20 cellular contexts compared by ENCODE assay signal in the genomic region with DNA sequence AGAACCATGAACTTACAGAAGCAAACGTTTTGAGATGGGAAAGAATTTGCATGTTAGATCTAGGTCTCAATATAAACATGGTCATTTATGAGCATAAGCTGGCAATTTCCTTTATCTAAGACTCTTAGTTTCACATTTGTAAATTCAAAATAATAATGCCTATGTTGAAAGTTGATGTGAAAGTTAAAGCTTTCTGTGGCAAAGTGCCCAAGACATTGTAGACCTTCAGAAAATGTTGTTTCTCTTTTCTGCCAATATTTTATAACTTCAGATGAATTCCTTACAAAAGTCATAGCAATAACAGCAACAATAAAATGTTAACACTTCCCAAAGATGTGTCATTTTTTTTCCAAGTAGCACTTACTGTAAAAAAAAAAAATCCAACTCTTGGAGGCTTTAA.
DNase-seq lines count a peak whose midpoint lies in the region; ATAC-seq, FAIRE-seq and TF ChIP-seq lines count a peak whose summit lies in the region.
"Had no signal": no experiment of that assay in that cellular context is flagged by ENCODE, and none has a peak within 500 bp of the region (broad histone marks: within the 10 kb centered on the region; RNA-seq: fewer than 3 reads in every experiment).

No MANE protein-coding gene starts in this region.

- no peak overlapping the region for H3K27ac Mint-ChIP-seq in CD14-positive monocyte

- in situ Hi-C loops in astrocyte of the spinal cord (cut with HindIII; ENCODE audit: low sequenced_read_pairs): no loop called here

- WGBS in pancreas, 2 donors: 20 to 25% methylated on average over 1 of the region's 1 CpG

- H3K9me3 ChIP-seq in osteoblast (ENCODE audit: low read depth, low read length) (no peaks in the 10 kb centered on the region), pancreas (no peaks in the 10 kb centered on the region)
- H3K9me3 ChIP-seq: A549 had no signal

- H3K4me1 ChIP-seq in osteoblast (ENCODE audit: insufficient read depth, low read length) (peaks cover 13% of the 10 kb centered on the region), pancreas (no peaks in the 10 kb centered on the region)
- H3K4me1 ChIP-seq: A549; BLaER1 treated with 17β-estradiol and CSF1 and Interleukin-3, amounts not matched to agents 10 nM and 100 nM had no signal

- H3K79me2 ChIP-seq in osteoblast (ENCODE audit: insufficient read depth, low read length): no peaks in the 10 kb centered on the region

- H3K36me3 Mint-ChIP-seq in CD14-positive monocyte: no peaks in the 10 kb centered on the region

- no peak for TF ChIP-seq CTCF in astrocyte of the spinal cord (IDR thresholded peaks at IDR 0.05; ENCODE audit: low read depth, low read length)
- TF ChIP-seq CTCF in osteoblast (IDR thresholded peaks at IDR 0.05; ENCODE audit: extremely low read depth, low read depth, low read length): no peak
- no peak for TF ChIP-seq CTCF in CD14-positive monocyte (IDR thresholded peaks at IDR 0.05)
- no peak for TF ChIP-seq CTCF in pancreas (IDR thresholded peaks at IDR 0.05)

- peak overlapping the region; percentile 71 for H3K27ac ChIP-seq in osteoblast (ENCODE audit: low read depth, low read length)
- H3K27ac ChIP-seq in pancreas: no peak overlapping the region
- H3K27ac ChIP-seq: A549; BLaER1 treated with 17β-estradiol and CSF1 and Interleukin-3, amounts not matched to agents 10 nM and 100 nM; PC-9 had no signal

- H4K20me1 ChIP-seq in osteoblast (ENCODE audit: insufficient read depth, low read length): no peaks in the 10 kb centered on the region
- H4K20me1 ChIP-seq: BLaER1 treated with 17β-estradiol and CSF1 and Interleukin-3, amounts not matched to agents 10 nM and 100 nM had no signal

- H3K27me3 ChIP-seq in osteoblast (ENCODE audit: insufficient read depth, low read length): no peaks in the 10 kb centered on the region
- H3K27me3 ChIP-seq in pancreas: no peaks in the 10 kb centered on the region
- H3K27me3 ChIP-seq: BLaER1 treated with 17β-estradiol and CSF1 and Interleukin-3, amounts not matched to agents 10 nM and 100 nM had no signal

- FAIRE-seq in urothelium cell line (lab: Jason Lieb, UNC) (no peak), pancreas (lab: Jason Lieb, UNC) (no peak)
- FAIRE-seq: A549, GM12891, H1 had no signal

- ATAC-seq in pancreas (no peak), HG03460 (IDR thresholded peaks at IDR 0.05; ENCODE audit: unreplicated experiment) (no peak)
- ATAC-seq: A549 had no signal

- H3K36me3 ChIP-seq in osteoblast (ENCODE audit: insufficient read depth, low read length): no peaks in the 10 kb centered on the region
- no peaks in the 10 kb centered on the region for H3K36me3 ChIP-seq in pancreas
- H3K36me3 ChIP-seq: BLaER1 treated with 17β-estradiol and CSF1 and Interleukin-3, amounts not matched to agents 10 nM and 100 nM had no signal

- H3K4me2 ChIP-seq in osteoblast (ENCODE audit: insufficient read depth, low read length): no peak overlapping the region
- H3K4me2 ChIP-seq: A549; BLaER1 treated with 17β-estradiol and CSF1 and Interleukin-3, amounts not matched to agents 10 nM and 100 nM; PC-9 had no signal

- no peak overlapping the region for H3K4me3 Mint-ChIP-seq in CD14-positive monocyte

- H3K4me1 Mint-ChIP-seq in CD14-positive monocyte: no peaks in the 10 kb centered on the region

- H3K4me3 ChIP-seq in astrocyte of the spinal cord (ENCODE audit: low read depth, low read length) (no peak overlapping the region), osteoblast (ENCODE audit: insufficient read depth, low read length) (no peak overlapping the region), pancreas (no peak overlapping the region)
- H3K4me3 ChIP-seq: A549; BLaER1 treated with 17β-estradiol and CSF1 and Interleukin-3, amounts not matched to agents 10 nM and 100 nM; PC-9 had no signal

- intact Hi-C loops in CD14-positive monocyte (cut with micrococcal nuclease): no loop called here
- intact Hi-C loops in pancreas (cut with DNase I): no loop called here

- DNase-seq in astrocyte of the spinal cord (ENCODE audit: low read depth, low spot score) (peak; percentile 18), fibroblast of gingiva (ENCODE audit: low read depth) (peak; percentile 7), osteoblast (ENCODE audit: insufficient read length, low spot score, missing footprints) (no peak), stromal cell of bone marrow (ENCODE audit: low read depth) (peak; percentile 43), CD14-positive monocyte (ENCODE audit: low spot score) (no peak), urothelium cell line (ENCODE audit: low spot score) (no peak), pancreas (no peak)
- DNase-seq: DMS 273 treated with DMSO at 0.1 percent for 48 hours, GF-D8, KG1, NCI-H1092, NCI-H146, NCI-H2081, NCI-H510A, PC-9 had no signal

- H3K27me3 Mint-ChIP-seq in CD14-positive monocyte (ENCODE audit: low read depth in 3 of 3): no peaks in the 10 kb centered on the region

- H2AFZ ChIP-seq in osteoblast (ENCODE audit: low read length): peak overlapping the region; percentile 26
- H2AFZ ChIP-seq: PC-9 had no signal

- peaks cover 0 to 7% (median 3%) of the 10 kb centered on the region in 7 donors for H3K9me3 Mint-ChIP-seq in CD14-positive monocyte

Comparison
In these comparisons a context has a peak if more than half of its experiments do, and no peak if none do; other contexts are left out.
1. DNase-seq: peak in astrocyte of the spinal cord (single experiment), fibroblast of gingiva (single experiment) and stromal cell of bone marrow (single experiment); none in osteoblast (single experiment), CD14-positive monocyte (single experiment), urothelium cell line (single experiment) and pancreas (0 of 6).